Comparison of ENCODE assay signal across 8 cellular contexts in the genomic region with DNA sequence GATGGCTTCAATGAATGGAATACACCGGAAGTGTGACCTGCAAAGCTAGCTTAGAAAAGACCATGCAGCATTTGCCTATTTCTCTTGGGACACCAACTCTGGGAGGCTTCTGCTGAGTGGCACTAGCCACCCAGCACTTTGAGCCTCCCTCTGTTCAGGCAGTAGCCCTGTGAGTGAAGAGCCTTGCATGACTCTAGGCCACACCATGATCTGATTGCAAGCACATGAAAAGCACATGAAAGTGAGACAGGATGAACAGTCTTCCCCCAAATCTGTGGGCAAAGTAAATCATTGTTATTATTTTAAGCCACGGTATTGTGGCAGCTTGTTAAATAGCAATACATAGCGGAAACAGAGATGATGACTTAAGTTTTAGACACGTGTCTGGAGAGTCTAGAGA. TPM values are rescaled to one million over a fixed set of nuclear protein-coding genes. Genes with fewer than 3 reads are reported as not detected.
DNase-seq lines count a peak whose midpoint lies in the region; ATAC-seq and TF ChIP-seq lines count a peak whose summit lies in the region.

No MANE protein-coding gene starts in this region.

- BruUV-seq in A673 (replicated peaks; lab: Mats Ljungman, UMichigan): no TSS peak

- H3K9ac ChIP-seq in OCI-LY3 (ENCODE audit: low read length): peak overlapping the region; percentile 44; the same call in 1 of the 2 replicates

- H3K36me3 Mint-ChIP-seq in nephron progenitor cell (ENCODE audit: low read depth): no peaks in the 10 kb centered on the region

- CTCF ChIA-PET in A673 (lab: Charles Lee): no interaction called here
- CTCF ChIA-PET in RWPE1 (lab: Yijun Ruan, JAX): no interaction called here

- intact Hi-C loops in mucosa of descending colon (cut with DNase I, micrococcal nuclease) (no loop called here), A673 (cut with micrococcal nuclease; ENCODE audit: unreplicated experiment) (no loop called here)

- no peak for TF ChIP-seq CTCF in OCI-LY3 (IDR thresholded peaks at IDR 0.05; ENCODE audit: low read depth, low read length)
- no peak for TF ChIP-seq CTCF in mucosa of descending colon (IDR thresholded peaks at IDR 0.05)
- TF ChIP-seq CTCF in A673 (conservative IDR thresholded peaks at IDR 0.05; ENCODE audit: low read depth, low read length): no peak
- TF ChIP-seq CTCF in RWPE1 (conservative IDR thresholded peaks at IDR 0.05; ENCODE audit: low read depth): no peak
- TF ChIP-seq CTCF in nephron progenitor cell (IDR thresholded peaks at IDR 0.05): no peak

- H4K20me1 ChIP-seq in OCI-LY3 (ENCODE audit: insufficient read depth, low read length): peaks cover 17% of the 10 kb centered on the region

- no peak for DNase-seq in mucosa of descending colon
- no peak for DNase-seq in A673 (ENCODE audit: low spot score)
- DNase-seq in RWPE1 (ENCODE audit: low spot score): no peak
- DNase-seq in nephron progenitor cell: no peak

- peak overlapping the region; percentile 82 for H3K4me3 ChIP-seq in OCI-LY3 (ENCODE audit: low read length)
- H3K4me3 ChIP-seq in mucosa of descending colon: no peak overlapping the region
- H3K4me3 ChIP-seq in A673 (ENCODE audit: low read depth, low read length, poor library complexity, severe bottlenecking): no peak overlapping the region

- H3K9me3 Mint-ChIP-seq in nephron progenitor cell: no peaks in the 10 kb centered on the region

- peak; percentile 36 for ATAC-seq in GM18517 (IDR thresholded peaks at IDR 0.05; ENCODE audit: unreplicated experiment)
- peak; percentile 29 for ATAC-seq in GM21528 (IDR thresholded peaks at IDR 0.05; ENCODE audit: low FRiP score, unreplicated experiment)
- peak; percentile 13 for ATAC-seq in mucosa of descending colon
- no peak for ATAC-seq in HG03565 (IDR thresholded peaks at IDR 0.05; ENCODE audit: unreplicated experiment)

- no peaks in the 10 kb centered on the region for H3K27me3 Mint-ChIP-seq in nephron progenitor cell (ENCODE audit: low read depth, poor library complexity)

- POLR2A ChIA-PET in A673 (lab: Charles Lee; ENCODE audit: low non-redundant PET) (no interaction called here), RWPE1 (lab: Yijun Ruan, JAX; ENCODE audit: low non-redundant PET) (no interaction called here)

- H3K79me2 ChIP-seq in OCI-LY3 (ENCODE audit: low read length): peaks cover 80% of the 10 kb centered on the region

- H2AFZ ChIP-seq in OCI-LY3 (ENCODE audit: low read depth, low read length): no peak overlapping the region

- H3K27ac ChIP-seq in OCI-LY3 (ENCODE audit: low read length) (peak overlapping the region; percentile 97), A673 (ENCODE audit: low read depth, low read length, poor library complexity, severe bottlenecking) (no peak overlapping the region), RWPE1 (no peak overlapping the region)

- H3K4me1 ChIP-seq in OCI-LY3 (ENCODE audit: low read length) (peaks cover 94% of the 10 kb centered on the region), mucosa of descending colon (ENCODE audit: low read depth) (no peaks in the 10 kb centered on the region), A673 (ENCODE audit: insufficient read depth, low read length, poor library complexity, severe bottlenecking) (no peaks in the 10 kb centered on the region)

- no peaks in the 10 kb centered on the region for H3K4me1 Mint-ChIP-seq in nephron progenitor cell

- peak overlapping the region; percentile 89 for H3K4me2 ChIP-seq in OCI-LY3 (ENCODE audit: low read length)

- no peaks in the 10 kb centered on the region for H3K27me3 ChIP-seq in OCI-LY3 (ENCODE audit: low read depth, low read length)
- peaks cover 37% of the 10 kb centered on the region for H3K27me3 ChIP-seq in A673 (replicated peaks; ENCODE audit: insufficient read depth, low read depth, low read length, poor library complexity)

- no peak overlapping the region for H3K27ac Mint-ChIP-seq in nephron progenitor cell

- H3K4me3 Mint-ChIP-seq in nephron progenitor cell: no peak overlapping the region

- H3K9me3 ChIP-seq in OCI-LY3 (ENCODE audit: insufficient read depth, low read length) (no peaks in the 10 kb centered on the region), mucosa of descending colon (no peaks in the 10 kb centered on the region), A673 (ENCODE audit: low read depth, low read length, poor library complexity, severe bottlenecking) (no peaks in the 10 kb centered on the region)

- H3K36me3 ChIP-seq in OCI-LY3 (replicated peaks; ENCODE audit: low read depth, low read length) (peaks cover 38% of the 10 kb centered on the region), mucosa of descending colon (ENCODE audit: low read depth) (no peaks in the 10 kb centered on the region), A673 (ENCODE audit: insufficient read depth, low read length, poor library complexity, severe bottlenecking) (no peaks in the 10 kb centered on the region)

RNA-seq across cellular contexts. Expression of gene CD48, which starts 2.8 kb away (rescaled TPM):
- 1 to 10 TPM; 5.9 to 8.6 (median 6.1) TPM for total RNA-seq in mucosa of descending colon
- not detected in 2 replicates for total RNA-seq in A673 (2021)

RNA-seq across cellular contexts. Expression of gene SLAMF7, which starts 30.2 kb away (rescaled TPM):
- total RNA-seq in mucosa of descending colon (10 to 100 TPM in 2 of 3 donors, 1 to 10 TPM in 1; 6.4 to 12.7 (median 10.1) TPM), A673 (2021) (not detected in 2 replicates)
